10 cellular contexts compared by ENCODE assay signal in the genomic region with DNA sequence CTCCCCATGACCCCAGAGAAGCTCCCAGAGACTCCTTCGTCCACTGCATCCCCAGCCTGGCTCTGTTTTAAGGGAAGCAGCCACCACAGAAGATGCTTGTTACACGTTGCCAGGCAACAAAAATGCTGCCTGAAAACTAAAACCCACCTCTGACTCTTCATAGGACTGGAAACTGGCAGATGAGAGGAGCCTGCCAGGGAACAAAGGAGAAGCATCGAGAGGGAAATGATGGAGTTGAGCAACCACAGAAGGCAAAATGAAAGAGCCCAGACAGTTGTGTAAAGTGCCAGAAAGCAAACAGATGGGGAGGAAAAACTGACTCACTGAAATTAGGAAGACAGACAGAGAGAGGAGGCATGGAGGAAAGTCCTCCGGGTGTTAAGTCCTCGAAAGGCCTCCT.
DNase-seq lines count a peak whose midpoint lies in the region; ATAC-seq, FAIRE-seq and TF ChIP-seq lines count a peak whose summit lies in the region.
"Had no signal": no experiment of that assay in that cellular context is flagged by ENCODE, and none has a peak within 500 bp of the region (broad histone marks: within the 10 kb centered on the region; RNA-seq: fewer than 3 reads in every experiment).

No MANE protein-coding gene starts in this region.

- H3K4me3 ChIP-seq in CD8-positive, alpha-beta memory T cell (ENCODE audit: low read length) = no peak overlapping the region

- no peaks in the 10 kb centered on the region for H3K27me3 ChIP-seq in CD8-positive, alpha-beta memory T cell (ENCODE audit: insufficient read depth, low read length, poor library complexity, severe bottlenecking)

- H3K27ac Mint-ChIP-seq in activated naive CD8-positive, alpha-beta T cell treated with anti-CD3 and anti-CD28 coated beads, Interleukin-2, amount 50 U/mL, for 24 hours = peak overlapping the region; percentile 88
- no peak overlapping the region for H3K27ac Mint-ChIP-seq in CD8-positive, alpha-beta memory T cell

- peaks cover 26% of the 10 kb centered on the region for H3K4me1 ChIP-seq in CD8-positive, alpha-beta memory T cell (ENCODE audit: insufficient read depth, low read length)

- CTCF ChIA-PET in CD8-positive, alpha-beta memory T cell (lab: Charles Lee) = interaction anchor here (1.9 kb wide), 1 partner anchor 8 kb away, joined by 5 read pairs; no protein-coding TSS in a partner anchor

- TF ChIP-seq POLR2A in GM12891 (IDR thresholded peaks at IDR 0.05; ENCODE audit: low read depth, low read length) = no peak

- no peak overlapping the region for H3K27ac ChIP-seq in CD8-positive, alpha-beta memory T cell (ENCODE audit: low read depth, low read length)

- H3K9me3 Mint-ChIP-seq in activated naive CD8-positive, alpha-beta T cell treated with anti-CD3 and anti-CD28 coated beads, Interleukin-2, amount 50 U/mL, for 24 hours = no peaks in the 10 kb centered on the region
- no peaks in the 10 kb centered on the region for H3K9me3 Mint-ChIP-seq in CD8-positive, alpha-beta memory T cell

- H3K36me3 Mint-ChIP-seq in activated naive CD8-positive, alpha-beta T cell treated with anti-CD3 and anti-CD28 coated beads, Interleukin-2, amount 50 U/mL, for 24 hours (ENCODE audit: low read depth) = no peaks in the 10 kb centered on the region
- no peaks in the 10 kb centered on the region for H3K36me3 Mint-ChIP-seq in CD8-positive, alpha-beta memory T cell

- ATAC-seq in activated naive CD8-positive, alpha-beta T cell treated with anti-CD3 and anti-CD28 coated beads, Interleukin-2, amount 50 U/mL, for 24 hours = peak; percentile 50
- no peak for ATAC-seq in SK-N-SH treated with all-trans-retinoic acid at 6 μM for 48 hours
- ATAC-seq in GM21825 (IDR thresholded peaks at IDR 0.05; ENCODE audit: unreplicated experiment) = no peak
- ATAC-seq: Panc1 had no signal

- POLR2A ChIA-PET in CD8-positive, alpha-beta memory T cell (lab: Charles Lee) = no interaction called here

- H3K36me3 ChIP-seq in CD8-positive, alpha-beta memory T cell (ENCODE audit: insufficient read depth, low read length) = no peaks in the 10 kb centered on the region

- no peaks in the 10 kb centered on the region for H3K9me3 ChIP-seq in CD8-positive, alpha-beta memory T cell (ENCODE audit: low read length)

- no peak for FAIRE-seq in GM12891 (lab: Jason Lieb, UNC)
- FAIRE-seq: islet of Langerhans had no signal

- peaks cover 4% of the 10 kb centered on the region for H3K27me3 Mint-ChIP-seq in activated naive CD8-positive, alpha-beta T cell treated with anti-CD3 and anti-CD28 coated beads, Interleukin-2, amount 50 U/mL, for 24 hours
- peaks cover 6 to 12% of the 10 kb centered on the region in 2 donors for H3K27me3 Mint-ChIP-seq in CD8-positive, alpha-beta memory T cell

- DNase-seq in DMS 273 treated with DMSO at 0.1 percent for 48 hours (lab: John Stamatoyannopoulos, UW) = peak; percentile 50
- peak; percentile 31 for DNase-seq in NCI-H1092 (lab: John Stamatoyannopoulos, UW)
- no peak for DNase-seq in activated naive CD8-positive, alpha-beta T cell treated with anti-CD3 and anti-CD28 coated beads, Interleukin-2, amount 50 U/mL, for 24 hours
- peak; percentile 67 for DNase-seq in midbrain (lab: John Stamatoyannopoulos, UW)
- no peak for DNase-seq in CD8-positive, alpha-beta memory T cell
- DNase-seq in GM12891 (ENCODE audit: insufficient read length, low spot score) = no peak

- H3K4me3 Mint-ChIP-seq in activated naive CD8-positive, alpha-beta T cell treated with anti-CD3 and anti-CD28 coated beads, Interleukin-2, amount 50 U/mL, for 24 hours = peak overlapping the region; percentile 52
- no peak overlapping the region for H3K4me3 Mint-ChIP-seq in CD8-positive, alpha-beta memory T cell

- peaks cover 79% of the 10 kb centered on the region for H3K4me1 Mint-ChIP-seq in activated naive CD8-positive, alpha-beta T cell treated with anti-CD3 and anti-CD28 coated beads, Interleukin-2, amount 50 U/mL, for 24 hours
- H3K4me1 Mint-ChIP-seq in CD8-positive, alpha-beta memory T cell = peaks cover 18 to 24% (median 21%) of the 10 kb centered on the region in 3 donors

TF ChIP-seq in GM12891, 5 proteins besides CTCF, POLR2A, EP300 and RAD21:
- TF ChIP-seq PAX5 (IDR thresholded peaks at IDR 0.05; ENCODE audit: insufficient read depth, low read length, severe bottlenecking) (no peak), POU2F2 (IDR thresholded peaks at IDR 0.05; ENCODE audit: low read depth, low read length) (no peak), POLR2AphosphoS5 (IDR thresholded peaks at IDR 0.05; ENCODE audit: low read depth, low read length) (no peak), TAF1 (IDR thresholded peaks at IDR 0.05; ENCODE audit: low read depth, low read length) (no peak), SPI1 (IDR thresholded peaks at IDR 0.05; ENCODE audit: low read depth, low read length) (no peak)
TF ChIP-seq in GM12891: peak in this region for 0.

TF ChIP-seq in SK-N-SH treated with all-trans-retinoic acid at 6 μM for 48 hours, 23 proteins besides CTCF, POLR2A, EP300 and RAD21 (continues in another document):
- TF ChIP-seq, protein P1, sequence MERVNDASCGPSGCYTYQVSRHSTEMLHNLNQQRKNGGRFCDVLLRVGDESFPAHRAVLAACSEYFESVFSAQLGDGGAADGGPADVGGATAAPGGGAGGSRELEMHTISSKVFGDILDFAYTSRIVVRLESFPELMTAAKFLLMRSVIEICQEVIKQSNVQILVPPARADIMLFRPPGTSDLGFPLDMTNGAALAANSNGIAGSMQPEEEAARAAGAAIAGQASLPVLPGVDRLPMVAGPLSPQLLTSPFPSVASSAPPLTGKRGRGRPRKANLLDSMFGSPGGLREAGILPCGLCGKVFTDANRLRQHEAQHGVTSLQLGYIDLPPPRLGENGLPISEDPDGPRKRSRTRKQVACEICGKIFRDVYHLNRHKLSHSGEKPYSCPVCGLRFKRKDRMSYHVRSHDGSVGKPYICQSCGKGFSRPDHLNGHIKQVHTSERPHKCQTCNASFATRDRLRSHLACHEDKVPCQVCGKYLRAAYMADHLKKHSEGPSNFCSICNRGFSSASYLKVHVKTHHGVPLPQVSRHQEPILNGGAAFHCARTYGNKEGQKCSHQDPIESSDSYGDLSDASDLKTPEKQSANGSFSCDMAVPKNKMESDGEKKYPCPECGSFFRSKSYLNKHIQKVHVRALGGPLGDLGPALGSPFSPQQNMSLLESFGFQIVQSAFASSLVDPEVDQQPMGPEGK (CRISPR knock-in tag; IDR thresholded peaks at IDR 0.05; ENCODE audit: borderline replicate concordance) = no peak
- TF ChIP-seq, protein P2, sequence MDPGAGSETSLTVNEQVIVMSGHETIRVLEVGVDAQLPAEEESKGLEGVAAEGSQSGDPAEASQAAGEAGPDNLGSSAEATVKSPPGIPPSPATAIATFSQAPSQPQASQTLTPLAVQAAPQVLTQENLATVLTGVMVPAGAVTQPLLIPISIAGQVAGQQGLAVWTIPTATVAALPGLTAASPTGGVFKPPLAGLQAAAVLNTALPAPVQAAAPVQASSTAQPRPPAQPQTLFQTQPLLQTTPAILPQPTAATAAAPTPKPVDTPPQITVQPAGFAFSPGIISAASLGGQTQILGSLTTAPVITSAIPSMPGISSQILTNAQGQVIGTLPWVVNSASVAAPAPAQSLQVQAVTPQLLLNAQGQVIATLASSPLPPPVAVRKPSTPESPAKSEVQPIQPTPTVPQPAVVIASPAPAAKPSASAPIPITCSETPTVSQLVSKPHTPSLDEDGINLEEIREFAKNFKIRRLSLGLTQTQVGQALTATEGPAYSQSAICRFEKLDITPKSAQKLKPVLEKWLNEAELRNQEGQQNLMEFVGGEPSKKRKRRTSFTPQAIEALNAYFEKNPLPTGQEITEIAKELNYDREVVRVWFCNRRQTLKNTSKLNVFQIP (CRISPR knock-in tag; IDR thresholded peaks at IDR 0.05; ENCODE audit: borderline replicate concordance, low read depth) = no peak
- TF ChIP-seq BACH2 (CRISPR knock-in tag; IDR thresholded peaks at IDR 0.05; ENCODE audit: borderline replicate concordance) (no peak), OSR1 (CRISPR knock-in tag; IDR thresholded peaks at IDR 0.05) (no peak), ZFP3 (CRISPR knock-in tag; IDR thresholded peaks at IDR 0.05) (no peak), TOX (CRISPR knock-in tag; IDR thresholded peaks at IDR 0.05; ENCODE audit: borderline replicate concordance) (no peak), ESRRG (CRISPR knock-in tag; IDR thresholded peaks at IDR 0.05) (no peak), ZFP30 (CRISPR knock-in tag; IDR thresholded peaks at IDR 0.05) (no peak), ZNF8 (CRISPR knock-in tag; IDR thresholded peaks at IDR 0.05) (no peak)
- TF ChIP-seq, protein P3, sequence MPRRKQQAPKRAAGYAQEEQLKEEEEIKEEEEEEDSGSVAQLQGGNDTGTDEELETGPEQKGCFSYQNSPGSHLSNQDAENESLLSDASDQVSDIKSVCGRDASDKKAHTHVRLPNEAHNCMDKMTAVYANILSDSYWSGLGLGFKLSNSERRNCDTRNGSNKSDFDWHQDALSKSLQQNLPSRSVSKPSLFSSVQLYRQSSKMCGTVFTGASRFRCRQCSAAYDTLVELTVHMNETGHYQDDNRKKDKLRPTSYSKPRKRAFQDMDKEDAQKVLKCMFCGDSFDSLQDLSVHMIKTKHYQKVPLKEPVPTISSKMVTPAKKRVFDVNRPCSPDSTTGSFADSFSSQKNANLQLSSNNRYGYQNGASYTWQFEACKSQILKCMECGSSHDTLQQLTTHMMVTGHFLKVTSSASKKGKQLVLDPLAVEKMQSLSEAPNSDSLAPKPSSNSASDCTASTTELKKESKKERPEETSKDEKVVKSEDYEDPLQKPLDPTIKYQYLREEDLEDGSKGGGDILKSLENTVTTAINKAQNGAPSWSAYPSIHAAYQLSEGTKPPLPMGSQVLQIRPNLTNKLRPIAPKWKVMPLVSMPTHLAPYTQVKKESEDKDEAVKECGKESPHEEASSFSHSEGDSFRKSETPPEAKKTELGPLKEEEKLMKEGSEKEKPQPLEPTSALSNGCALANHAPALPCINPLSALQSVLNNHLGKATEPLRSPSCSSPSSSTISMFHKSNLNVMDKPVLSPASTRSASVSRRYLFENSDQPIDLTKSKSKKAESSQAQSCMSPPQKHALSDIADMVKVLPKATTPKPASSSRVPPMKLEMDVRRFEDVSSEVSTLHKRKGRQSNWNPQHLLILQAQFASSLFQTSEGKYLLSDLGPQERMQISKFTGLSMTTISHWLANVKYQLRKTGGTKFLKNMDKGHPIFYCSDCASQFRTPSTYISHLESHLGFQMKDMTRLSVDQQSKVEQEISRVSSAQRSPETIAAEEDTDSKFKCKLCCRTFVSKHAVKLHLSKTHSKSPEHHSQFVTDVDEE (CRISPR knock-in tag; IDR thresholded peaks at IDR 0.05) = no peak

Comparison
In these comparisons a context has a peak if more than half of its experiments do, and no peak if none do; other contexts are left out.
1. DNase-seq: peak in DMS 273 treated with DMSO at 0.1 percent for 48 hours (single experiment), NCI-H1092 (single experiment) and midbrain (single experiment); none in activated naive CD8-positive, alpha-beta T cell treated with anti-CD3 and anti-CD28 coated beads, Interleukin-2, amount 50 U/mL, for 24 hours (single experiment), CD8-positive, alpha-beta memory T cell (0 of 5) and GM12891 (single experiment).